ENCODE assay signal across 8 cellular contexts in genomic region chr16:81645303-81645702, GRCh38.
DNase-seq lines count a peak whose midpoint lies in the region; ATAC-seq and TF ChIP-seq lines count a peak whose summit lies in the region.

No MANE protein-coding gene starts in this region.

- no peak for TF ChIP-seq CTCF in fibroblast of mammary gland (conservative IDR thresholded peaks at IDR 0.05; ENCODE audit: control insufficient read depth, insufficient read depth, low read depth, low read length)

- no peak overlapping the region for H3K4me3 ChIP-seq in fibroblast of mammary gland (ENCODE audit: control insufficient read depth, low read depth, low read length)

- DNase-seq in ELR (ENCODE audit: low read depth) (peak; percentile 90), NCI-H524 treated with DMSO at 0.1 percent for 48 hours (lab: John Stamatoyannopoulos, UW) (peak; percentile 77), fibroblast of mammary gland (ENCODE audit: low read depth) (peak; percentile 74), pons (ENCODE audit: low spot score) (peak; percentile 62), HuH-7.5 (ENCODE audit: low spot score) (no peak), GOT3 (lab: John Stamatoyannopoulos, UW) (no peak)

- ATAC-seq in HG03565 (IDR thresholded peaks at IDR 0.05; ENCODE audit: unreplicated experiment) = no peak
- no peak for ATAC-seq in HG02870 (IDR thresholded peaks at IDR 0.05; ENCODE audit: unreplicated experiment)

Comparison
In these comparisons a context has a peak if more than half of its experiments do, and no peak if none do; other contexts are left out.
1. DNase-seq: peak in ELR (single experiment), NCI-H524 treated with DMSO at 0.1 percent for 48 hours (single experiment), fibroblast of mammary gland (single experiment) and pons (single experiment); none in HuH-7.5 (single experiment) and GOT3 (single experiment).